11 cellular contexts compared by ENCODE assay signal in the genomic region with DNA sequence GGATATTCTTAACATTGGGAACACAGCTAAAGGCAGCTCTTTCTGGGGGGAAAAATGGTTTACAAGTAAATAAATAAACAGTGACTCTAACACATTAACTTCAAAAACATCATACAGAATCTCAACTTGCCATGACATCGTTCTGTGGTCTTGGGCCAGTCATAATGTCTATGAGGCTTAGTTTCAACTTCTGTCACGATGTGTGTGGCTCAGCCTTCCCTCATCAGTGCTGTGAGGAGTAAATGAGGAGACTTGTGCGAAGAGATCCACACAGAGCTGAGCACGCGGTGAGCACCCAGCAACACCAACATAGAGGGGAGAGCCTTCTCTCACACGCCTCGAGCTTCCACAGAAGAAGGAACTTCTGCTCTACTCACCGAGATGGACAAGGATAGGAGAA.
DNase-seq lines count a peak whose midpoint lies in the region; ATAC-seq and TF ChIP-seq lines count a peak whose summit lies in the region.
"Had no signal": no experiment of that assay in that cellular context is flagged by ENCODE, and none has a peak within 500 bp of the region (broad histone marks: within the 10 kb centered on the region; RNA-seq: fewer than 3 reads in every experiment).

No MANE protein-coding gene starts in this region.

- peak; percentile 83 for ATAC-seq in GM21825 (IDR thresholded peaks at IDR 0.05; ENCODE audit: unreplicated experiment)
- peak; percentile 87 for ATAC-seq in HG03442 (IDR thresholded peaks at IDR 0.05; ENCODE audit: unreplicated experiment)
- ATAC-seq in stimulated activated effector memory CD8-positive, alpha-beta T cell treated with anti-CD3 and anti-CD28 coated beads, Interleukin-12 subunit alpha, Interleukin-12 subunit beta, amount 100 ng/mL, for 72 hours: peak; percentile 95

- no peaks in the 10 kb centered on the region for H3K9me3 ChIP-seq in MM.1S (replicated peaks; ENCODE audit: insufficient read depth, low read length)

- no peaks in the 10 kb centered on the region for H4K20me1 ChIP-seq in MM.1S (ENCODE audit: insufficient read depth, low read length)

- H3K9me2 ChIP-seq in MM.1S (replicated peaks; ENCODE audit: insufficient read depth, low read length): no peaks in the 10 kb centered on the region

- H3K36me3 ChIP-seq in MM.1S (replicated peaks; ENCODE audit: insufficient read depth, low read length): no peaks in the 10 kb centered on the region

- no peak overlapping the region for H3K27ac ChIP-seq in MM.1S (ENCODE audit: low read length)

- no peaks in the 10 kb centered on the region; the same call in 1 of the 2 replicates for H3K27me3 ChIP-seq in MM.1S (replicated peaks; ENCODE audit: insufficient read depth, low read length)

- no peaks in the 10 kb centered on the region for H3K9me3 Mint-ChIP-seq in stimulated activated effector memory CD8-positive, alpha-beta T cell treated with anti-CD3 and anti-CD28 coated beads, Interleukin-12 subunit alpha, Interleukin-12 subunit beta, amount 100 ng/mL, for 72 hours

- H3K4me3 ChIP-seq in MM.1S (ENCODE audit: low read length): no peak overlapping the region

- H3F3A ChIP-seq in MM.1S (ENCODE audit: insufficient read depth, low read length): no peaks in the 10 kb centered on the region

- no peaks in the 10 kb centered on the region for H3K4me1 ChIP-seq in MM.1S (ENCODE audit: low read length)

- H3K4me2 ChIP-seq in MM.1S (ENCODE audit: low read depth, low read length): no peak overlapping the region

- H2AFZ ChIP-seq in MM.1S (ENCODE audit: low read length): no peak overlapping the region

- DNase-seq in activated T-cell treated with anti-CD3 and anti-CD28 coated beads for 48 hours (ENCODE audit: low read depth) (peak; percentile 41), activated T-cell treated with anti-CD3 and anti-CD28 coated beads for 4 hours (no peak), NCI-H69 (lab: John Stamatoyannopoulos, UW) (no peak), putamen (ENCODE audit: low spot score) (no peak), MM.1S (no peak)
- peak in 1 of 2 donors; percentile 69 for DNase-seq in stimulated activated effector memory CD8-positive, alpha-beta T cell treated with anti-CD3 and anti-CD28 coated beads, Interleukin-12 subunit alpha, Interleukin-12 subunit beta, amount 100 ng/mL, for 72 hours (ENCODE audit: low spot score in 2 of 2)
- DNase-seq: activated effector memory CD4-positive, alpha-beta T cell treated with anti-CD3 and anti-CD28 coated beads, Interleukin-2, amount 50 U/mL, for 16 hours; effector memory CD4-positive, alpha-beta T cell; NCI-H524 had no signal

- H3K79me2 ChIP-seq in MM.1S (ENCODE audit: low read length): no peaks in the 10 kb centered on the region

- H3K9ac ChIP-seq in MM.1S (ENCODE audit: low read length): no peak overlapping the region

- H3K36me3 Mint-ChIP-seq in stimulated activated effector memory CD8-positive, alpha-beta T cell treated with anti-CD3 and anti-CD28 coated beads, Interleukin-12 subunit alpha, Interleukin-12 subunit beta, amount 100 ng/mL, for 72 hours: no peaks in the 10 kb centered on the region

- H3K4me3 Mint-ChIP-seq in stimulated activated effector memory CD8-positive, alpha-beta T cell treated with anti-CD3 and anti-CD28 coated beads, Interleukin-12 subunit alpha, Interleukin-12 subunit beta, amount 100 ng/mL, for 72 hours: no peak overlapping the region

- TF ChIP-seq CTCF in MM.1S (IDR thresholded peaks at IDR 0.05; ENCODE audit: low read length): no peak

- H3K27ac Mint-ChIP-seq in stimulated activated effector memory CD8-positive, alpha-beta T cell treated with anti-CD3 and anti-CD28 coated beads, Interleukin-12 subunit alpha, Interleukin-12 subunit beta, amount 100 ng/mL, for 72 hours: peak overlapping the region; percentile 55

- peaks cover 11% of the 10 kb centered on the region for H3K4me1 Mint-ChIP-seq in stimulated activated effector memory CD8-positive, alpha-beta T cell treated with anti-CD3 and anti-CD28 coated beads, Interleukin-12 subunit alpha, Interleukin-12 subunit beta, amount 100 ng/mL, for 72 hours
